ENCODE assay signal across 19 cellular contexts in the genomic region with DNA sequence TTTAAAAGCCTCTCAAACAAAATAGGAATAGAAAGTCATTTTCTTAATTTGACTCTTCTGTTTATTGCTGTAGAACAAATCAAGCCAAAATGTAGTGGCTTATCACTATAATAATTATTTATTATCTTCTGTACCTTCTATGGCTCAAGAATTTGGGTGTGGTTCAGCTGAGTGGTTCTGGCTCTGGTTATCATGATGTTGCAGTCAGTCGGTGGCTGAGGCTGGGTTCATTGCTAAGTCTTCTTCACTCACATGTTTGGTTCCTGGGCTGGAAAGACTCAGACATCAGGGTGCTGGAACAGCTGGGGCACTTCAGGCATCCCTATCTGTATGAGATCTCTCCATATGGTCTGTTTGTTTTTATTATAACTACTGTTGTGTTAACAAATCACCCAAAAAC.
"Had no signal": no experiment of that assay in that cellular context is flagged by ENCODE, and none has a peak within 500 bp of the region (broad histone marks: within the 10 kb centered on the region; RNA-seq: fewer than 3 reads in every experiment).

No MANE protein-coding gene starts in this region.

- H3K4me3 Mint-ChIP-seq: activated naive CD8-positive, alpha-beta T cell treated with anti-CD3 and anti-CD28 coated beads, Interleukin-2, amount 10 ng/mL, durations not matched to agents 7 days and 5 days; activated T-helper 1 cell treated with anti-CD3 and anti-CD28 coated beads, Interleukin-12 subunit alpha, Interleukin-12 subunit beta, Interleukin-2, Interleukin-4 antibody, amounts not matched to agents 30 ng/mL and 10 ng/mL and 1 ng/mL, durations not matched to agents 14 hours and 24 hours and 36 hours; dendritic cell treated with granulocyte-macrophage colony-stimulating factor and Interleukin-4, amounts not matched to agents 40 ng/mL and 50 ng/mL, for 4 days; effector memory CD8-positive, alpha-beta T cell; natural killer cell; T-helper 1 cell treated with Interleukin-12 subunit alpha and Interleukin-12 subunit beta and Interleukin-4 antibody, amounts not matched to agents 30 μg/mL and 1 μg/mL, for 36 hours had no signal

- ATAC-seq: activated CD4-positive, CD25-positive, alpha-beta regulatory T cell treated with anti-CD3 and anti-CD28 coated beads, Interleukin-2, amount 50 U/mL, for 24 hours; effector memory CD8-positive, alpha-beta T cell; left lung; mucosa of descending colon; natural killer cell had no signal

- H3K9me3 Mint-ChIP-seq: activated naive CD8-positive, alpha-beta T cell treated with anti-CD3 and anti-CD28 coated beads, Interleukin-2, amount 10 ng/mL, durations not matched to agents 7 days and 5 days; activated T-helper 1 cell treated with anti-CD3 and anti-CD28 coated beads, Interleukin-12 subunit alpha, Interleukin-12 subunit beta, Interleukin-2, Interleukin-4 antibody, amounts not matched to agents 30 ng/mL and 10 ng/mL and 1 ng/mL, durations not matched to agents 14 hours and 24 hours and 36 hours; dendritic cell treated with granulocyte-macrophage colony-stimulating factor and Interleukin-4, amounts not matched to agents 40 ng/mL and 50 ng/mL, for 4 days; effector memory CD8-positive, alpha-beta T cell; natural killer cell had no signal

- H3K27me3 Mint-ChIP-seq: activated naive CD8-positive, alpha-beta T cell treated with anti-CD3 and anti-CD28 coated beads, Interleukin-2, amount 10 ng/mL, durations not matched to agents 7 days and 5 days; dendritic cell treated with granulocyte-macrophage colony-stimulating factor and Interleukin-4, amounts not matched to agents 40 ng/mL and 50 ng/mL, for 4 days; effector memory CD8-positive, alpha-beta T cell had no signal

- DNase-seq: activated CD4-positive, alpha-beta T cell treated with anti-CD3 and anti-CD28 coated beads, Interleukin-2, amount 50 U/mL, for 1 hour; activated naive CD8-positive, alpha-beta T cell treated with anti-CD3 and anti-CD28 coated beads, Interleukin-2, amount 10 ng/mL, durations not matched to agents 7 days and 5 days; aorta; cerebellar nuclear complex; effector memory CD8-positive, alpha-beta T cell; islet precursor cell; left lung; mucosa of descending colon; natural killer cell; retina; stimulated activated CD4-positive, alpha-beta T cell treated with anti-CD3 and anti-CD28 coated beads, Interleukin-15, amount 100 ng/mL, for 24 hours; stimulated activated CD4-positive, alpha-beta T cell treated with anti-CD3 and anti-CD28 coated beads, Interleukin-4, amount 100 ng/mL, for 1 hour; stimulated activated naive CD4-positive, alpha-beta T cell; substantia nigra; transverse colon had no signal

- H3K27ac Mint-ChIP-seq: activated naive CD8-positive, alpha-beta T cell treated with anti-CD3 and anti-CD28 coated beads, Interleukin-2, amount 10 ng/mL, durations not matched to agents 7 days and 5 days; activated T-helper 1 cell treated with anti-CD3 and anti-CD28 coated beads, Interleukin-12 subunit alpha, Interleukin-12 subunit beta, Interleukin-2, Interleukin-4 antibody, amounts not matched to agents 30 ng/mL and 10 ng/mL and 1 ng/mL, durations not matched to agents 14 hours and 24 hours and 36 hours; dendritic cell treated with granulocyte-macrophage colony-stimulating factor and Interleukin-4, amounts not matched to agents 40 ng/mL and 50 ng/mL, for 4 days; effector memory CD8-positive, alpha-beta T cell; natural killer cell; T-helper 1 cell treated with Interleukin-12 subunit alpha and Interleukin-12 subunit beta and Interleukin-4 antibody, amounts not matched to agents 30 μg/mL and 1 μg/mL, for 36 hours had no signal

- H3K36me3 Mint-ChIP-seq: natural killer cell had no signal
